In genomic region chr19:35268546-35269424, GRCh38 we compare ENCODE assay signal across 8 cellular contexts. TPM values are rescaled to one million over a fixed set of nuclear protein-coding genes. Genes with fewer than 3 reads are reported as not detected.
DNase-seq lines count a peak whose midpoint lies in the region; ATAC-seq and TF ChIP-seq lines count a peak whose summit lies in the region.

TSS of gene USF2 (plus strand) at chr19:35268962. CDS start at chr19:35269102, 140 bp downstream.

- no peaks in the 10 kb centered on the region; the same call in 1 of the 2 replicates for H3K4me1 ChIP-seq in GM23248 (ENCODE audit: insufficient read depth)
- H3K4me1 ChIP-seq in ovary (ENCODE audit: insufficient read depth): peaks cover 11% of the 10 kb centered on the region

- in situ Hi-C loops in GM23248 (cut with MboI): no loop called here

- intact Hi-C loops in Right ventricle myocardium superior (cut with DNase I) (loop anchor here (5.0 kb wide), 1 partner anchor 111 kb away; no protein-coding TSS in a partner anchor), ovary (cut with DNase I) (loop anchor here in 3 of 4 donors (5.0 to 10.0 kb wide), 3 partner anchors 126 to 346 kb away; partner anchors contain the start of genes FXYD7 (in 2 of the 3) and HAUS5 (in 1 of the 3))

- no peaks in the 10 kb centered on the region for H3K9me2 ChIP-seq in GM23248 (ENCODE audit: insufficient read depth)

- peak within 1 kb of the TSS; percentile 88 for H2AFZ ChIP-seq in GM23248

- H3K27ac ChIP-seq in GM23248 (peak within 1 kb of the TSS; percentile 74), adipose tissue (ENCODE audit: low read depth, low read length) (peak within 1 kb of the TSS; percentile 83), ovary (peak within 1 kb of the TSS; percentile 94 to 97)

- H3K4me3 ChIP-seq in GM23248: peak within 1 kb of the TSS; percentile 98
- peak within 1 kb of the TSS; percentile 73 for H3K4me3 ChIP-seq in ovary

- TF ChIP-seq POLR2A in ovary (IDR thresholded peaks at IDR 0.05): no peak

- peaks cover 28% of the 10 kb centered on the region for H3K79me2 ChIP-seq in GM23248 (ENCODE audit: insufficient read depth)

- DNase-seq in DMS153 treated with DMSO at 0.1 percent for 48 hours (lab: John Stamatoyannopoulos, UW; ENCODE audit: unreplicated experiment): peak; percentile 20
- peak; percentile 84 for DNase-seq in GM23248
- DNase-seq in M059J (ENCODE audit: low read depth): peak; percentile 78
- DNase-seq in SW480 (ENCODE audit: low spot score): peak; percentile 90
- DNase-seq in Right ventricle myocardium superior: peak; percentile 86
- peak; percentile 77 to 84 (median 79) for DNase-seq in ovary
- DNase-seq in cortex of kidney (lab: John Stamatoyannopoulos, UW): no peak

- peaks cover 9% of the 10 kb centered on the region; the same call in 1 of the 2 replicates for H3K36me3 ChIP-seq in GM23248 (ENCODE audit: low read depth)
- no peaks in the 10 kb centered on the region for H3K36me3 ChIP-seq in ovary

- no peak for TF ChIP-seq CTCF in ovary (IDR thresholded peaks at IDR 0.05)

- H3K9me3 ChIP-seq in GM23248 (ENCODE audit: low read depth) (no peaks in the 10 kb centered on the region), ovary (no peaks in the 10 kb centered on the region)

- H3K9ac ChIP-seq in GM23248: peak within 1 kb of the TSS; percentile 96

- H4K20me1 ChIP-seq in GM23248 (ENCODE audit: insufficient read depth): no peaks in the 10 kb centered on the region

- no peak for TF ChIP-seq EP300 in ovary (IDR thresholded peaks at IDR 0.05)

- H3K27me3 ChIP-seq in GM23248 (replicated peaks; ENCODE audit: insufficient read depth): no peaks in the 10 kb centered on the region
- H3K27me3 ChIP-seq in ovary: no peaks in the 10 kb centered on the region

- H3K4me2 ChIP-seq in GM23248 (ENCODE audit: unreplicated experiment): peak within 1 kb of the TSS; percentile 95

- no peaks in the 10 kb centered on the region for H3F3A ChIP-seq in GM23248 (ENCODE audit: insufficient read depth)

- peak; percentile 2 for ATAC-seq in Right ventricle myocardium superior (ENCODE audit: poor library complexity)

- 1 to 2% methylated on average over 22 to 117 of the region's 122 CpGs for WGBS in GM23248 (ENCODE audit: low coverage in 1 of 2, low lambda C conversion rate in 2 of 2, missing lambda C conversion rate in 2 of 2), 2 experiments
- WGBS in adipose tissue, 3 donors: 0 to 1% (median 0%) methylated on average over 46 to 105 of the region's 122 CpGs
- WGBS in ovary, 3 donors: 0 to 1% (median 1%) methylated on average over 26 to 104 of the region's 122 CpGs

RNA-seq across cellular contexts. Expression of gene USF2, which starts in this region (rescaled TPM):
- 55.8 and 64.6 TPM in 2 replicates for total RNA-seq in GM23248 (2014; rRNA removed; shearing (Covaris generic))
- polyA plus RNA-seq in GM23248 (2016; fragmentation: Nextera tagmentation; extraction: Ambion mirVana) (10.4 and 10.9 TPM in 2 replicates), adipose tissue (100 to 1,000 TPM in 2 of 3 donors, 10 to 100 TPM in 1; 68.2 to 122 (median 118) TPM), ovary (100 to 1,000 TPM; 130 to 169 TPM)
- total RNA-seq in M059J (2014; rRNA removed; shearing (Covaris generic)): 38.6 and 66.5 TPM in 2 replicates
- total RNA-seq in Right ventricle myocardium superior (141 TPM), ovary (100 to 1,000 TPM; 105 to 218 (median 159) TPM)
